In the genomic region with DNA sequence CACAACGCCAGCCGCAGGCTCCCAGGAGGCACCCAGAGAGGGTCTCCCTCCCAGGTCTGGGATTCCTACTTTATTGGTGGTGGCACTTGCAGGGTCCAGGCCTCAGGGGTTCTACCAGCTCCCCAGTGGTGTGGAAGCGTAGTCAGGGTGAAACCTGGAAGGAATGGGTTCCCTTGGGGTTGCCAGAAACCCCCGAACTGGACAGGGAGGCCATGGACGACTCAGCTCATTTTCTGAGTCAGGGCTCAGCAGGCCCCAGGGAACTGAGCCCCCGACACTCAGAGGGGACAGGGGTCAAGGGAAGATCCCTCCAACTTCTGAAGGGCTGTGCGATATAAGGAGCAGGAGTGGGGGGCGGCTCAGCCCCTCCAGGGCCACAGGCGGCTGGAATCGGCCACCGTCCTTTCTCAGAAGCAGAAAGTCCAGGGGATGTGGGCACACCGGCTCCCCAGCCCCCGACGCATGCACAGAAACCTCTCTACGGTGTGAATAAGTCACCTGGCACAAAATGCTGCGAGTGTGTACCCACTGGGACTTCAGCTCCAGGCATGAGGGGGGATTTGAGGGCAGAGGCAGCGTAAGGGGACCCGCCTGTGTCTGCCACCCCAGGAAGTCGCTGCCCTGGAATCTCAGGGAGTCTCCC, we compare ENCODE assay signal across 31 cellular contexts. TPM values are rescaled to one million over a fixed set of nuclear protein-coding genes. Genes with fewer than 3 reads are reported as not detected.
"Had no signal": no experiment of that assay in that cellular context is flagged by ENCODE, and none has a peak within 500 bp of the region (broad histone marks: within the 10 kb centered on the region; RNA-seq: fewer than 3 reads in every experiment).

No MANE protein-coding gene starts in this region.

- H3K4me3 ChIP-seq: breast epithelium, esophagus muscularis mucosa, heart left ventricle, left lung, ovary, prostate gland, thyroid gland, upper lobe of right lung had no signal

- H3K36me3 ChIP-seq: breast epithelium, esophagus muscularis mucosa, heart left ventricle, left lung, ovary, prostate gland, thyroid gland, upper lobe of right lung, WERI-Rb-1 had no signal

- H3K4me1 ChIP-seq: breast epithelium, esophagus muscularis mucosa, foreskin keratinocyte, left lung, prostate gland, thyroid gland, upper lobe of right lung had no signal

- DNase-seq: activated CD4-positive, alpha-beta T cell treated with anti-CD3 and anti-CD28 coated beads for 48 hours; activated CD4-positive, alpha-beta T cell treated with anti-CD3 and anti-CD28 coated beads, Interleukin-2, amount 50 U/mL, for 48 hours; activated CD8-positive, alpha-beta memory T cell treated with anti-CD3 and anti-CD28 coated beads for 24 hours; activated naive CD4-positive, alpha-beta T cell; central memory CD4-positive, alpha-beta T cell; foreskin keratinocyte; hypothalamus; kidney glomerular epithelial cell; naive B cell; nephron progenitor cell; ovary; retina; small intestine; stimulated activated CD4-positive, alpha-beta T cell treated with anti-CD3 and anti-CD28 coated beads, Interleukin-1b, Interleukin-23, amount 100 ng/mL, for 48 hours; stimulated activated CD4-positive, alpha-beta T cell treated with anti-CD3 and anti-CD28 coated beads, Interleukin-4, amount 100 ng/mL, for 4 hours; stimulated activated CD8-positive, alpha-beta memory T cell treated with anti-CD3 and anti-CD28 coated beads, Interleukin-4, amount 100 ng/mL, for 48 hours; stimulated activated naive CD8-positive, alpha-beta T cell treated with anti-CD3 and anti-CD28 coated beads, Interleukin-15, amount 100 ng/mL, for 72 hours; T-helper 17 cell; T1000; thyroid gland; upper lobe of right lung; WERI-Rb-1 had no signal

- H3K27me3 ChIP-seq: breast epithelium, ovary, thyroid gland, upper lobe of right lung had no signal

- H3K9me3 ChIP-seq: breast epithelium, esophagus muscularis mucosa, heart left ventricle, left lung, ovary, prostate gland, thyroid gland, upper lobe of right lung had no signal

- H3K27ac ChIP-seq: breast epithelium, esophagus muscularis mucosa, foreskin keratinocyte, heart left ventricle, left lung, ovary, prostate gland, thyroid gland, upper lobe of right lung, WERI-Rb-1 had no signal

RNA-seq across cellular contexts. Expression of gene MRGPRG, which starts 25.1 kb away (rescaled TPM):
- total RNA-seq: activated naive CD4-positive, alpha-beta T cell treated with anti-CD3 and anti-CD28 coated beads, Interleukin-2, amount 50 U/mL, for 72 hours; breast epithelium; esophagus muscularis mucosa; foreskin keratinocyte; heart left ventricle; left lung; lung microvascular endothelial cell; mesothelial cell of epicardium; ovary; sciatic nerve; T-helper 17 cell; thyroid gland; upper lobe of right lung had no signal
- polyA plus RNA-seq: foreskin keratinocyte, heart left ventricle, ovary, small intestine had no signal

RNA-seq across cellular contexts. Expression of gene MRGPRE, which starts 38.7 kb away (rescaled TPM):
- total RNA-seq: activated naive CD4-positive, alpha-beta T cell treated with anti-CD3 and anti-CD28 coated beads, Interleukin-2, amount 50 U/mL, for 72 hours; breast epithelium; foreskin keratinocyte; lung microvascular endothelial cell; mesothelial cell of epicardium; ovary; sciatic nerve; T-helper 17 cell; upper lobe of right lung had no signal
- polyA plus RNA-seq: foreskin keratinocyte, ovary had no signal
